Comparison of ENCODE assay signal across 8 cellular contexts in genomic region chr2:218272531-218273212, GRCh38. TPM values are rescaled to one million over a fixed set of nuclear protein-coding genes. Genes with fewer than 3 reads are reported as not detected.
DNase-seq lines count a peak whose midpoint lies in the region; ATAC-seq and TF ChIP-seq lines count a peak whose summit lies in the region.

No MANE protein-coding gene starts in this region.

- peaks cover 45 to 48% of the 10 kb centered on the region in 2 donors for H3K4me1 Mint-ChIP-seq in effector memory CD8-positive, alpha-beta T cell (ENCODE audit: low read depth in 2 of 2)

- H3K36me3 Mint-ChIP-seq in effector memory CD8-positive, alpha-beta T cell (ENCODE audit: insufficient read depth), result peaks cover 73% of the 10 kb centered on the region

- H3K27me3 ChIP-seq in HL-60 (ENCODE audit: insufficient read depth, poor library complexity, severe bottlenecking), result no peaks in the 10 kb centered on the region

- peak overlapping the region; percentile 4 to 41 for H3K4me3 Mint-ChIP-seq in effector memory CD8-positive, alpha-beta T cell

- peak overlapping the region in 1 of 2 donors; percentile 84 for H3K27ac Mint-ChIP-seq in effector memory CD8-positive, alpha-beta T cell

- no peak overlapping the region for H3K27ac ChIP-seq in HL-60 (replicated peaks)

- no peaks in the 10 kb centered on the region for H3K27me3 Mint-ChIP-seq in effector memory CD8-positive, alpha-beta T cell

- DNase-seq in GF-D8 (lab: John Stamatoyannopoulos, UW), result peak; percentile 54
- DNase-seq in HL-60 (ENCODE audit: low read depth in 1 of 2, low spot score in 1 of 2), result peak; percentile 68 to 82
- peak; percentile 76 to 92 for DNase-seq in NOMO-1 (lab: John Stamatoyannopoulos, UW; ENCODE audit: unreplicated experiment in 2 of 2)
- DNase-seq in activated CD8-positive, alpha-beta memory T cell treated with anti-CD3 and anti-CD28 coated beads for 24 hours, result peak; percentile 88
- DNase-seq in effector memory CD8-positive, alpha-beta T cell, result peak; percentile 75 to 80 (median 77)
- peak; percentile 90 for DNase-seq in mucosa of gallbladder (ENCODE audit: low spot score)
- DNase-seq in stimulated activated CD8-positive, alpha-beta memory T cell treated with anti-CD3 and anti-CD28 coated beads, Interleukin-2, amount 100 ng/mL, for 48 hours (ENCODE audit: low read depth in 2 of 2), result peak; percentile 57 to 59

- H3K9me3 Mint-ChIP-seq in effector memory CD8-positive, alpha-beta T cell, result no peaks in the 10 kb centered on the region

- peak; percentile 16 for ATAC-seq in effector memory CD8-positive, alpha-beta T cell (replicated peaks)
- ATAC-seq in HG03139 (IDR thresholded peaks at IDR 0.05; ENCODE audit: unreplicated experiment), result no peak

- TF ChIP-seq CTCF in HL-60 (IDR thresholded peaks at IDR 0.05; ENCODE audit: insufficient read depth, low read length), result peak; percentile 94

- no peak overlapping the region for H3K4me3 ChIP-seq in HL-60 (replicated peaks; ENCODE audit: insufficient read depth, low read length)

RNA-seq across cellular contexts. Expression of gene PNKD, which starts 2.4 kb away (rescaled TPM):
- 154 TPM for total RNA-seq in mucosa of gallbladder

RNA-seq across cellular contexts. Expression of gene AAMP, which starts 2.7 kb away (rescaled TPM):
- 114 TPM for total RNA-seq in mucosa of gallbladder

RNA-seq across cellular contexts. Expression of gene GPBAR1, which starts 11.9 kb away (rescaled TPM):
- 49.3 TPM for total RNA-seq in mucosa of gallbladder

RNA-seq across cellular contexts. Expression of gene TMBIM1, which starts 19.6 kb away (rescaled TPM):
- total RNA-seq in mucosa of gallbladder, result 388 TPM

RNA-seq across cellular contexts. Expression of gene ARPC2, which starts 55.7 kb away (rescaled TPM):
- 239 TPM for total RNA-seq in mucosa of gallbladder
